ENCODE assay signal across 26 cellular contexts in the genomic region with DNA sequence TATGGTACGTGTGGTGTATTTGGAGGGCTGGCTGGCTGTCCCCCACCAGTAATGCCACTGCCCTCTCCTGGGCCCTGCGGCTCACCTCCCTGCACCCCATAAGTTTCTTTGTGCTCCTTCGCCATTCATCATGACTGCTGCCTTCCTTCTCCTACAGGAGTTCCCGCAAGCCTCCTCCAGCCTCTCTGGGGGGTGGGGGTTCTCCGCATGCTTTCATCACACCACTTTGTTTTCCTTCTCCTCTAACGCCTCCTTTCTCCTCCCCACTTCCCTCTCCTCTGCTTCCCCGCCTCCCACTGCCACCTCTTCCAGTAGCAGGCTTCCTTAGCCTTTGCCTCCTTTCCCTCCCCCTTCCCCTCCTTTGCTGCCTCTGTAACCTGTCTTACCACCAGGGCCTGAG. TPM values are rescaled to one million over a fixed set of nuclear protein-coding genes. Genes with fewer than 3 reads are reported as not detected.
DNase-seq lines count a peak whose midpoint lies in the region; ATAC-seq and TF ChIP-seq lines count a peak whose summit lies in the region.
"Had no signal": no experiment of that assay in that cellular context is flagged by ENCODE, and none has a peak within 500 bp of the region (broad histone marks: within the 10 kb centered on the region; RNA-seq: fewer than 3 reads in every experiment).

No MANE protein-coding gene starts in this region.

- H3K4me3 ChIP-seq in iPS-15b (ENCODE audit: low read depth, low read length) (peak overlapping the region; percentile 11), upper lobe of right lung (no peak overlapping the region)
- H3K4me3 ChIP-seq: K562, PC-9 had no signal

- H3K4me1 Mint-ChIP-seq in WTC11 = peaks cover 21% of the 10 kb centered on the region
- H3K4me1 Mint-ChIP-seq in nephron progenitor cell = peaks cover 93% of the 10 kb centered on the region
- H3K4me1 Mint-ChIP-seq: CD4-positive, CD25-positive, alpha-beta regulatory T cell had no signal

- POLR2A ChIA-PET in WTC11 (lab: Charles Lee) = no interaction called here

- ATAC-seq in WTC11 = peak; percentile 71
- ATAC-seq in upper lobe of right lung = no peak
- ATAC-seq in GM21528 (IDR thresholded peaks at IDR 0.05; ENCODE audit: low FRiP score, unreplicated experiment) = no peak
- no peak for ATAC-seq in GM18520 (IDR thresholded peaks at IDR 0.05; ENCODE audit: unreplicated experiment)
- no peak for ATAC-seq in HG03354 (IDR thresholded peaks at IDR 0.05; ENCODE audit: poor library complexity, severe bottlenecking, unreplicated experiment)
- no peak for ATAC-seq in HG02798 (IDR thresholded peaks at IDR 0.05; ENCODE audit: poor library complexity, unreplicated experiment)
- ATAC-seq: HepG2, K562 had no signal

- H3K9me3 ChIP-seq in iPS-15b (ENCODE audit: control insufficient read depth, insufficient read depth, low read length) = no peaks in the 10 kb centered on the region
- H3K9me3 ChIP-seq in upper lobe of right lung = no peaks in the 10 kb centered on the region
- H3K9me3 ChIP-seq: SK-N-SH had no signal

- H3K36me3 ChIP-seq in iPS-15b (ENCODE audit: control insufficient read depth, insufficient read depth, low read length) (no peaks in the 10 kb centered on the region), upper lobe of right lung (no peaks in the 10 kb centered on the region)

- H3K4me1 ChIP-seq in iPS-15b (ENCODE audit: control insufficient read depth, insufficient read depth, low read length) (peaks cover 10% of the 10 kb centered on the region), upper lobe of right lung (no peaks in the 10 kb centered on the region)

- no peak for TF ChIP-seq CTCF in WTC11 (IDR thresholded peaks at IDR 0.05)
- TF ChIP-seq CTCF in nephron progenitor cell (IDR thresholded peaks at IDR 0.05) = no peak
- no peak for TF ChIP-seq CTCF in upper lobe of right lung (IDR thresholded peaks at IDR 0.05)

- DNase-seq in WTC11 (ENCODE audit: low spot score) (no peak), nephron progenitor cell (no peak), upper lobe of right lung (peak; percentile 34)
- DNase-seq: CD4-positive, CD25-positive, alpha-beta regulatory T cell; EL; HFFc6; MM.1S; NCI-H1048; NCI-H1436; NCI-H1930; NCI-H748 treated with DMSO at 0.1 percent for 48 hours; PC-9; RPMI8226; SHP77; SK-N-SH had no signal

- H3K27me3 ChIP-seq in iPS-15b (ENCODE audit: control insufficient read depth, insufficient read depth, low read length) (peaks cover 44% of the 10 kb centered on the region), upper lobe of right lung (peaks cover 49% of the 10 kb centered on the region)

- CTCF ChIA-PET in WTC11 (lab: Charles Lee) = interaction anchor here (0.9 to 1.7 kb wide), 5 partner anchors 10 to 241 kb away, joined by 4 to 7 read pairs (median 6); no protein-coding TSS in a partner anchor

- H3K36me3 Mint-ChIP-seq in WTC11 = no peaks in the 10 kb centered on the region
- H3K36me3 Mint-ChIP-seq in nephron progenitor cell (ENCODE audit: low read depth) = peaks cover 45% of the 10 kb centered on the region
- H3K36me3 Mint-ChIP-seq: CD4-positive, CD25-positive, alpha-beta regulatory T cell had no signal

- H3K27me3 Mint-ChIP-seq in WTC11 (ENCODE audit: low read depth) (peaks cover 21% of the 10 kb centered on the region), nephron progenitor cell (ENCODE audit: low read depth, poor library complexity) (peaks cover 12% of the 10 kb centered on the region)

- no peak overlapping the region for H3K27ac Mint-ChIP-seq in WTC11
- peak overlapping the region; percentile 96 for H3K27ac Mint-ChIP-seq in nephron progenitor cell
- H3K27ac Mint-ChIP-seq: CD4-positive, CD25-positive, alpha-beta regulatory T cell; HFFc6 had no signal

- H3K9me3 Mint-ChIP-seq in WTC11 = no peaks in the 10 kb centered on the region
- H3K9me3 Mint-ChIP-seq in nephron progenitor cell = no peaks in the 10 kb centered on the region
- H3K9me3 Mint-ChIP-seq: HFFc6 had no signal

- H3K27ac ChIP-seq in upper lobe of right lung = no peak overlapping the region
- H3K27ac ChIP-seq: HL-60, PC-9 had no signal

- H3K4me3 Mint-ChIP-seq in WTC11 (peak overlapping the region; percentile 26; the same call in 1 of the 2 replicates), nephron progenitor cell (peak overlapping the region; percentile 66)
- H3K4me3 Mint-ChIP-seq: CD4-positive, CD25-positive, alpha-beta regulatory T cell; HFFc6 had no signal

- intact Hi-C loops in upper lobe of right lung (cut with DNase I) = no loop called here

- no peak overlapping the region for H3K9ac ChIP-seq in iPS-15b (ENCODE audit: low read depth, low read length)
- H3K9ac ChIP-seq: SK-N-SH had no signal

TF ChIP-seq in WTC11, 78 proteins besides CTCF, POLR2A, EP300 and RAD21:
- no peak for TF ChIP-seq SMAD4 (CRISPR knock-in tag; IDR thresholded peaks at IDR 0.05)
- no peak for TF ChIP-seq ERG (CRISPR knock-in tag; IDR thresholded peaks at IDR 0.05)
TF ChIP-seq in WTC11: peak in this region for 0.

RNA-seq across cellular contexts. Expression of gene PAX2, which starts 58.1 kb away (rescaled TPM):
- total RNA-seq in WTC11 (2021) = 0.09 to 0.21 TPM in 2 of 3 replicates, not detected in the other
- total RNA-seq in upper lobe of right lung = not detected
- total RNA-seq: CD4-positive, CD25-positive, alpha-beta regulatory T cell; H4; HepG2; HFFc6; HT-29; K562; NCI-H460; PC-9 had no signal
